Comparison of ENCODE assay signal across 29 cellular contexts in genomic region chr12:63021126-63021525, GRCh38.
DNase-seq lines count a peak whose midpoint lies in the region; ATAC-seq and TF ChIP-seq lines count a peak whose summit lies in the region.
"Had no signal": no experiment of that assay in that cellular context is flagged by ENCODE, and none has a peak within 500 bp of the region (broad histone marks: within the 10 kb centered on the region; RNA-seq: fewer than 3 reads in every experiment).

No MANE protein-coding gene starts in this region.

- H2BK5ac ChIP-seq in mesendoderm (ENCODE audit: low read length), result no peak overlapping the region

- DNase-seq in DND-41 (no peak), adipocyte (ENCODE audit: low read depth) (peak; percentile 55), mesendoderm (no peak), PC-3 (no peak), foreskin keratinocyte (no peak)
- DNase-seq: activated CD4-positive, alpha-beta T cell treated with anti-CD3 and anti-CD28 coated beads, Interleukin-2, amount 50 U/mL, for 48 hours; activated CD8-positive, alpha-beta memory T cell treated with anti-CD3 and anti-CD28 coated beads, Interleukin-2, amount 50 U/mL, for 48 hours; anterior cingulate cortex; CD4-positive, alpha-beta memory T cell; cortex of kidney; endodermal cell; gastrocnemius medialis; kidney; lower lobe of right lung; NCI-H1694; NCI-H2171 treated with DMSO at 0.1 percent for 48 hours; NCI-H524; NK-92 treated with Interleukin-12 subunit alpha and Interleukin-12 subunit beta, amount 100 ng/mL, for 24 hours; stimulated activated CD8-positive, alpha-beta memory T cell treated with anti-CD3 and anti-CD28 coated beads, Interleukin-4, amount 100 ng/mL, for 48 hours; T-helper 2 cell; transverse colon had no signal

- no peaks in the 10 kb centered on the region for H3K9me2 ChIP-seq in PC-3 (replicated peaks; ENCODE audit: low read length)

- peak overlapping the region; percentile 76 for H4K8ac ChIP-seq in mesendoderm (ENCODE audit: low read depth, low read length)

- H2AFZ ChIP-seq in DND-41 (ENCODE audit: low read depth, low read length) (0 out of 2 replicates have a peak overlapping the region, but pooled peaks have one; percentile 17), PC-3 (ENCODE audit: low read length) (no peak overlapping the region)

- TF ChIP-seq CTCF in DND-41 (IDR thresholded peaks at IDR 0.05; ENCODE audit: borderline replicate concordance, extremely low read depth, low read length, poor library complexity, severe bottlenecking) (no peak), PC-3 (conservative IDR thresholded peaks at IDR 0.05; ENCODE audit: low read depth, low read length) (no peak), foreskin keratinocyte (conservative IDR thresholded peaks at IDR 0.05) (no peak)

- BruUV-seq in PC-3 (replicated peaks; lab: Mats Ljungman, UMichigan), result no TSS peak

- peak overlapping the region; percentile 61 for H2BK120ac ChIP-seq in mesendoderm (ENCODE audit: low read depth, low read length)

- no CpG with 5 or more reads among the region's 7 CpGs for WGBS in mesendoderm (ENCODE audit: extremely low coverage, insufficient coverage, low lambda C conversion rate)

- H3K4me2 ChIP-seq in DND-41 (ENCODE audit: insufficient read depth, low read length) (no peak overlapping the region), mesendoderm (ENCODE audit: low read length) (no peak overlapping the region), PC-3 (ENCODE audit: low read length) (no peak overlapping the region)

- H3K56ac ChIP-seq in mesendoderm (ENCODE audit: low read length), result no peak overlapping the region

- no peak overlapping the region for H3K9ac ChIP-seq in DND-41 (ENCODE audit: low read depth, low read length)
- H3K9ac ChIP-seq in HUES6 (ENCODE audit: low read length), result no peak overlapping the region
- H3K9ac ChIP-seq in adipocyte (ENCODE audit: low read length), result no peak overlapping the region
- no peak overlapping the region for H3K9ac ChIP-seq in mesendoderm (ENCODE audit: low read length)
- no peak overlapping the region for H3K9ac ChIP-seq in PC-3 (ENCODE audit: low read length)

- peak overlapping the region; percentile 60 for H3K18ac ChIP-seq in mesendoderm (ENCODE audit: low read length)

- no peak overlapping the region for H4K5ac ChIP-seq in mesendoderm (ENCODE audit: low read length)

- no peaks in the 10 kb centered on the region for H4K20me1 ChIP-seq in DND-41 (ENCODE audit: insufficient read depth, low read length)
- no peaks in the 10 kb centered on the region for H4K20me1 ChIP-seq in PC-3 (ENCODE audit: low read length)

- H3K79me2 ChIP-seq in DND-41 (ENCODE audit: insufficient read depth, low read length), result no peaks in the 10 kb centered on the region
- no peaks in the 10 kb centered on the region for H3K79me2 ChIP-seq in mesendoderm (ENCODE audit: control insufficient read depth, insufficient read depth, low read length)
- H3K79me2 ChIP-seq in PC-3 (ENCODE audit: low read length), result no peaks in the 10 kb centered on the region

- H3K4me3 ChIP-seq in DND-41 (ENCODE audit: low read depth in 1 of 2, low read length in 2 of 2), result no peak overlapping the region
- peak overlapping the region; percentile 11; the same call in 1 of the 2 replicates for H3K4me3 ChIP-seq in HUES6 (ENCODE audit: low read depth, low read length)
- H3K4me3 ChIP-seq in adipocyte (ENCODE audit: low read length), result no peak overlapping the region
- no peak overlapping the region for H3K4me3 ChIP-seq in mesendoderm (ENCODE audit: low read length)
- H3K4me3 ChIP-seq in PC-3 (ENCODE audit: low read length), result no peak overlapping the region
- H3K4me3 ChIP-seq: esophagus muscularis mucosa, gastrocnemius medialis, K562, lower lobe of right lung, prostate gland, SJSA1, transverse colon had no signal

- no peak overlapping the region for H3K23ac ChIP-seq in mesendoderm (ENCODE audit: low read length)

- H3K4ac ChIP-seq in mesendoderm (ENCODE audit: low read depth, low read length), result no peak overlapping the region

- H3K27me3 ChIP-seq in DND-41 (ENCODE audit: insufficient read depth, low read length, poor library complexity), result no peaks in the 10 kb centered on the region
- no peaks in the 10 kb centered on the region for H3K27me3 ChIP-seq in HUES6 (ENCODE audit: control insufficient read depth, insufficient read depth, low read length)
- no peaks in the 10 kb centered on the region for H3K27me3 ChIP-seq in adipocyte (replicated peaks; ENCODE audit: control insufficient read depth, insufficient read depth, low read length)
- no peaks in the 10 kb centered on the region for H3K27me3 ChIP-seq in mesendoderm (ENCODE audit: insufficient read depth, low read length, poor library complexity)
- no peaks in the 10 kb centered on the region for H3K27me3 ChIP-seq in PC-3 (ENCODE audit: low read length)
- peaks cover 6% of the 10 kb centered on the region for H3K27me3 ChIP-seq in foreskin keratinocyte
- H3K27me3 ChIP-seq: esophagus muscularis mucosa, gastrocnemius medialis, transverse colon had no signal

- H3K36me3 ChIP-seq in DND-41 (ENCODE audit: insufficient read depth, low read length) (no peaks in the 10 kb centered on the region), HUES6 (ENCODE audit: control insufficient read depth, insufficient read depth, low read length) (no peaks in the 10 kb centered on the region), adipocyte (ENCODE audit: control insufficient read depth, insufficient read depth, low read length, severe bottlenecking) (no peaks in the 10 kb centered on the region), mesendoderm (ENCODE audit: control insufficient read depth, insufficient read depth, low read length) (no peaks in the 10 kb centered on the region), PC-3 (ENCODE audit: low read depth, low read length) (no peaks in the 10 kb centered on the region)
- H3K36me3 ChIP-seq: esophagus muscularis mucosa, gastrocnemius medialis, lower lobe of right lung, prostate gland, SJSA1, transverse colon had no signal

- no peaks in the 10 kb centered on the region for H3F3A ChIP-seq in PC-3 (ENCODE audit: low read length, unreplicated experiment)

- no peak overlapping the region for H2AK5ac ChIP-seq in mesendoderm (ENCODE audit: low read length)

- H3K9me3 ChIP-seq in DND-41 (ENCODE audit: insufficient read depth, low read length, severe bottlenecking), result no peaks in the 10 kb centered on the region
- H3K9me3 ChIP-seq in HUES6 (ENCODE audit: control insufficient read depth, insufficient read depth, low read depth, low read length), result no peaks in the 10 kb centered on the region
- H3K9me3 ChIP-seq in adipocyte (ENCODE audit: control insufficient read depth, low read length), result no peaks in the 10 kb centered on the region
- no peaks in the 10 kb centered on the region for H3K9me3 ChIP-seq in PC-3 (ENCODE audit: low read length)
- H3K9me3 ChIP-seq: esophagus muscularis mucosa, gastrocnemius medialis, lower lobe of right lung, prostate gland, SJSA1, transverse colon had no signal

- CTCF ChIA-PET in PC-3 (lab: Charles Lee), result no interaction called here

- no peaks in the 10 kb centered on the region for H3K79me1 ChIP-seq in mesendoderm (ENCODE audit: low read length)

- ATAC-seq in DND-41 (ENCODE audit: insufficient read depth, low read depth), result no peak
- ATAC-seq in GM18873 (IDR thresholded peaks at IDR 0.05; ENCODE audit: low FRiP score, unreplicated experiment), result no peak
- ATAC-seq in PC-3, result no peak
- no peak for ATAC-seq in foreskin keratinocyte
- ATAC-seq in GM21528 (IDR thresholded peaks at IDR 0.05; ENCODE audit: low FRiP score, unreplicated experiment), result no peak
- ATAC-seq: activated T-helper 17 cell treated with anti-CD3 and anti-CD28 coated beads, Interleukin-2, amount 50 U/mL, for 72 hours; gastrocnemius medialis; K562; lower lobe of right lung had no signal

- H2BK15ac ChIP-seq in mesendoderm (replicated peaks; ENCODE audit: low read depth), result no peak overlapping the region

- intact Hi-C loops in PC-3 (cut with micrococcal nuclease), result no loop called here

- H3K27ac ChIP-seq in DND-41 (ENCODE audit: low read length), result no peak overlapping the region
- no peak overlapping the region for H3K27ac ChIP-seq in HUES6 (ENCODE audit: low read depth, low read length)
- H3K27ac ChIP-seq in mesendoderm (ENCODE audit: low read depth, low read length), result no peak overlapping the region
- no peak overlapping the region for H3K27ac ChIP-seq in PC-3 (ENCODE audit: low read length)
- no peak overlapping the region for H3K27ac ChIP-seq in foreskin keratinocyte
- H3K27ac ChIP-seq: esophagus muscularis mucosa, gastrocnemius medialis, lower lobe of right lung, prostate gland, SJSA1, transverse colon had no signal

- H3K4me1 ChIP-seq in DND-41 (ENCODE audit: insufficient read depth, low read length) (no peaks in the 10 kb centered on the region), HUES6 (ENCODE audit: control insufficient read depth, insufficient read depth, low read length) (peaks cover 34% of the 10 kb centered on the region), adipocyte (ENCODE audit: control insufficient read depth, insufficient read depth, low read length) (no peaks in the 10 kb centered on the region), mesendoderm (ENCODE audit: control insufficient read depth, low read depth, low read length) (no peaks in the 10 kb centered on the region), PC-3 (ENCODE audit: insufficient read depth, low read length) (peaks cover 10% of the 10 kb centered on the region), foreskin keratinocyte (no peaks in the 10 kb centered on the region)
- H3K4me1 ChIP-seq: esophagus muscularis mucosa, gastrocnemius medialis, lower lobe of right lung, prostate gland, transverse colon had no signal

- POLR2A ChIA-PET in PC-3 (lab: Charles Lee; ENCODE audit: unreplicated experiment), result no interaction called here
